ENCODE assay signal across 14 cellular contexts in the genomic region with DNA sequence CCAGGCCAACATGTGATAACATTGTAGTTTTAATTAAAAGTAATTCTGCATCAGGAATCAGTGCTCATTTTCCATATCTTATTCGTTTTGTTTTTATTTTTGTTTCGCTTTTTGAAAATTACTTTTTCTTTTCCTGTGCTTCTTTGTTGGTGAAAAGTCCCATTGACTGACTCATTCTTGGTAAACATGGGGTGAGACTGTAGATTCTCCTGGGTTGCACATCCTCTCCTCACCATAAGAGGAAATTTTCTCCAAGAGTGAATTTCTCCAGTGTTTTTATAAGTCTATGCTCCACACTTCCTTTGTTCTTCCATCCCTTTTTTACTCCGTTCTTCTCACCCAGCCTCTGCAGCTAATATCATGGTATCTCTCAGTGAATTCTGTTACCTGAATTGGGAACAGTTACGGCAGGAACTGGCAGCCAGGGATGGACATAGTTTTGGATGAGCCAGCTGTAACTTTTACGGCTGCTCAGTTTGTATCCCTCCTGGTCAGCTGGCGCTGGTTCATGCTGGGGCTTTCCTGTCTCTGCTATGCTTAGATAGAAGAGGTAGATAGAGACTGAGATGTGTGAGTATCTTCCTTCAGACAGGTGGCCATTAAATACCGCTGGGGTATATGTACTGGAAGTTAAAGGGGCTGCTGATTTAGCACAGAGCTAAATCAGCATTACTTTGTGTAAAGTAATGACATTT.
"Had no signal": no experiment of that assay in that cellular context is flagged by ENCODE, and none has a peak within 500 bp of the region (broad histone marks: within the 10 kb centered on the region; RNA-seq: fewer than 3 reads in every experiment).

No MANE protein-coding gene starts in this region.

- H3K9me3 ChIP-seq: body of pancreas, mucosa of descending colon, neutrophil, thyroid gland, vagina had no signal

- H3K36me3 ChIP-seq: thyroid gland had no signal

- H3K4me3 ChIP-seq: body of pancreas, mucosa of descending colon, thyroid gland, vagina had no signal

- DNase-seq: activated CD4-positive, alpha-beta T cell treated with anti-CD3 and anti-CD28 coated beads, Interleukin-2, amount 50 U/mL, for 4 hours; activated T-cell treated with anti-CD3 and anti-CD28 coated beads, Interleukin-2, amount 50 U/mL, for 48 hours; body of pancreas; endodermal cell; mucosa of descending colon; naive thymus-derived CD8-positive, alpha-beta T cell; right cardiac atrium; small intestine; T-helper 2 cell; thyroid gland had no signal

- ATAC-seq: activated CD4-positive, CD25-positive, alpha-beta regulatory T cell treated with anti-CD3 and anti-CD28 coated beads, Interleukin-2, amount 50 U/mL, for 24 hours; body of pancreas; esophagus mucosa; mucosa of descending colon; naive thymus-derived CD8-positive, alpha-beta T cell; right cardiac atrium had no signal

- H3K27me3 ChIP-seq: body of pancreas, neutrophil, thyroid gland, vagina had no signal

- H3K4me1 ChIP-seq: body of pancreas, thyroid gland, vagina had no signal

- H3K27ac ChIP-seq: body of pancreas, neutrophil, thyroid gland, vagina had no signal
